Comparison of ENCODE assay signal across 24 cellular contexts in the genomic region with DNA sequence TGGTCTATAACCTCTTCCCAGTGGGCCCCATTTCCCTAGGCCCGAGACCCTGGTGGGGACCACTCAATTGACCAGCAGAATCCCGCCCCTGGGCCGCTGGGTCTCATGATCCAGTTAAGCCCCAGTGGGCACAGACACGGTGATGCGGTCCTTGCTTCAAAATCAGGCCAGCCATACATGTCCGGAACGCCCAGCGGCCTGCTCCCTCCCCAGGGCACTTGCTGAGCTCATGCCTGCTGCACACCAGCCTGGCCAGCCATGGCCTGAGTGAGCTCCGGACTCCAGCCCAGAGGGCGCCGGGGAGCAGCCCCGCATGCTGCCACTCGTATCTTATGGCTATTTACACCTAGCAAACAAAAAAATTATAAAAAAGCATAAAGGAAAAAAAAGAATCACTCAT. TPM values are rescaled to one million over a fixed set of nuclear protein-coding genes. Genes with fewer than 3 reads are reported as not detected.
A peak's percentile ranks its signal among the peaks of the same experiment; 100 is the strongest.
DNase-seq lines count a peak whose midpoint lies in the region; ATAC-seq, FAIRE-seq and TF ChIP-seq lines count a peak whose summit lies in the region.
"Had no signal": no experiment of that assay in that cellular context is flagged by ENCODE, and none has a peak within 500 bp of the region (broad histone marks: within the 10 kb centered on the region; RNA-seq: fewer than 3 reads in every experiment).

No MANE protein-coding gene starts in this region.

- H3K36me3 ChIP-seq in Panc1 (ENCODE audit: control insufficient read depth, insufficient read depth, low read length) = no peaks in the 10 kb centered on the region
- H3K36me3 ChIP-seq in kidney (ENCODE audit: control insufficient read depth in 1 of 2, insufficient read depth in 2 of 2, low read length in 2 of 2) = no peaks in the 10 kb centered on the region
- no peaks in the 10 kb centered on the region for H3K36me3 ChIP-seq in sigmoid colon
- H3K36me3 ChIP-seq: tibial artery had no signal

- H3K27ac Mint-ChIP-seq in activated naive CD4-positive, alpha-beta T cell treated with anti-CD3 and anti-CD28 coated beads, Interleukin-2, amount 50 U/mL, for 72 hours = no peak overlapping the region
- no peak overlapping the region for H3K27ac Mint-ChIP-seq in activated CD8-positive, alpha-beta T cell treated with anti-CD3 and anti-CD28 coated beads for 36 hours
- H3K27ac Mint-ChIP-seq: activated naive CD8-positive, alpha-beta T cell; activated T-cell treated with anti-CD3 and anti-CD28 coated beads, Interleukin-2, amount 50 U/mL, for 72 hours; stimulated activated naive CD8-positive, alpha-beta T cell treated with anti-CD3 and anti-CD28 coated beads, Interleukin-15, amount 100 ng/mL, for 72 hours had no signal

- ATAC-seq in activated CD4-positive, CD25-positive, alpha-beta regulatory T cell treated with anti-CD3 and anti-CD28 coated beads, Interleukin-2, amount 50 U/mL, for 24 hours = no peak
- ATAC-seq in Panc1 = no peak
- no peak for ATAC-seq in activated naive CD4-positive, alpha-beta T cell treated with anti-CD3 and anti-CD28 coated beads, Interleukin-2, amount 50 U/mL, for 72 hours
- no peak for ATAC-seq in activated CD8-positive, alpha-beta T cell treated with anti-CD3 and anti-CD28 coated beads for 36 hours
- ATAC-seq: activated T-cell treated with anti-CD3 and anti-CD28 coated beads, Interleukin-2, amount 50 U/mL, for 72 hours; stimulated activated naive CD8-positive, alpha-beta T cell treated with anti-CD3 and anti-CD28 coated beads, Interleukin-15, amount 100 ng/mL, for 72 hours had no signal

- POLR2A ChIA-PET in Panc1 (lab: Charles Lee) = no interaction called here
- POLR2A ChIA-PET in activated CD8-positive, alpha-beta T cell treated with anti-CD3 and anti-CD28 coated beads for 36 hours (lab: Charles Lee) = no interaction called here

- H3K27me3 ChIP-seq in Panc1 (ENCODE audit: control insufficient read depth, insufficient read depth, low read length) = no peaks in the 10 kb centered on the region
- peaks cover 2 to 25% (median 9%) of the 10 kb centered on the region in 3 donors for H3K27me3 ChIP-seq in sigmoid colon
- H3K27me3 ChIP-seq: hepatocyte had no signal

- H3K27me3 Mint-ChIP-seq in activated CD8-positive, alpha-beta T cell treated with anti-CD3 and anti-CD28 coated beads for 36 hours = no peaks in the 10 kb centered on the region
- H3K27me3 Mint-ChIP-seq: activated naive CD8-positive, alpha-beta T cell had no signal

- TF ChIP-seq POLR2A in sigmoid colon (IDR thresholded peaks at IDR 0.05) = no peak

- no peak for TF ChIP-seq EP300 in sigmoid colon (IDR thresholded peaks at IDR 0.05)

- peak overlapping the region; percentile 68 for H3K27ac ChIP-seq in Panc1 (ENCODE audit: low read length)
- no peak overlapping the region for H3K27ac ChIP-seq in kidney (ENCODE audit: low read depth in 2 of 2, low read length in 2 of 2)
- no peak overlapping the region for H3K27ac ChIP-seq in sigmoid colon
- H3K27ac ChIP-seq: hepatocyte, tibial artery had no signal

- no peaks in the 10 kb centered on the region for H3K9me3 Mint-ChIP-seq in activated naive CD4-positive, alpha-beta T cell treated with anti-CD3 and anti-CD28 coated beads, Interleukin-2, amount 50 U/mL, for 72 hours
- H3K9me3 Mint-ChIP-seq in activated CD8-positive, alpha-beta T cell treated with anti-CD3 and anti-CD28 coated beads for 36 hours = no peaks in the 10 kb centered on the region
- H3K9me3 Mint-ChIP-seq: activated T-cell treated with anti-CD3 and anti-CD28 coated beads, Interleukin-2, amount 50 U/mL, for 72 hours; stimulated activated naive CD8-positive, alpha-beta T cell treated with anti-CD3 and anti-CD28 coated beads, Interleukin-15, amount 100 ng/mL, for 72 hours had no signal

- in situ Hi-C loops in Panc1 (cut with HindIII; ENCODE audit: low pct_unique_long_range_greater_than_20kb, low sequenced_read_pairs) = no loop called here

- DNase-seq in activated CD4-positive, CD25-positive, alpha-beta regulatory T cell treated with anti-CD3 and anti-CD28 coated beads, Interleukin-2, amount 50 U/mL, for 72 hours = peak; percentile 19
- DNase-seq in Panc1 (ENCODE audit: low read depth, low spot score) (no peak), kidney (peak; percentile 70), sigmoid colon (peak; percentile 55)
- no peak for DNase-seq in activated naive CD4-positive, alpha-beta T cell treated with anti-CD3 and anti-CD28 coated beads, Interleukin-2, amount 50 U/mL, for 72 hours (ENCODE audit: low spot score in 2 of 2)
- DNase-seq in activated T-cell treated with anti-CD3 and anti-CD28 coated beads, Interleukin-2, amount 50 U/mL, for 1 hour = no peak
- no peak for DNase-seq in activated CD8-positive, alpha-beta T cell treated with anti-CD3 and anti-CD28 coated beads for 36 hours
- DNase-seq: 8988T; activated CD4-positive, alpha-beta T cell treated with anti-CD3 and anti-CD28 coated beads for 1 hour; activated T-cell treated with anti-CD3 and anti-CD28 coated beads, Interleukin-2, amount 50 U/mL, for 72 hours; cerebellar nuclear complex; DMS79 treated with DMSO at 0.1 percent for 48 hours; erythroblast; foreskin fibroblast; mammary epithelial cell; stimulated activated CD4-positive, alpha-beta T cell treated with anti-CD3 and anti-CD28 coated beads, Interleukin-12 subunit alpha, Interleukin-12 subunit beta, amount 100 ng/mL, for 4 hours; stimulated activated CD4-positive, alpha-beta T cell treated with anti-CD3 and anti-CD28 coated beads, Interleukin-4, amount 100 ng/mL, for 4 hours; stimulated activated naive CD8-positive, alpha-beta T cell treated with anti-CD3 and anti-CD28 coated beads, Interleukin-15, amount 100 ng/mL, for 72 hours; T1000 had no signal

- intact Hi-C loops in Panc1 (cut with micrococcal nuclease; ENCODE audit: unreplicated experiment) (no loop called here), kidney (cut with DNase I) (no loop called here), sigmoid colon (cut with DNase I) (no loop called here)
- intact Hi-C loops in activated CD8-positive, alpha-beta T cell treated with anti-CD3 and anti-CD28 coated beads for 36 hours (cut with micrococcal nuclease) = no loop called here

- 80 to 82% methylated on average over 13 of the region's 13 CpGs for WGBS in sigmoid colon, 2 donors

- H3K4me1 Mint-ChIP-seq in activated CD8-positive, alpha-beta T cell treated with anti-CD3 and anti-CD28 coated beads for 36 hours (ENCODE audit: low read depth) = peaks cover 9% of the 10 kb centered on the region

- H3K4me1 ChIP-seq in Panc1 (ENCODE audit: control insufficient read depth, insufficient read depth, low read length) (peaks cover 47% of the 10 kb centered on the region), kidney (ENCODE audit: control insufficient read depth in 1 of 2, insufficient read depth in 1 of 2, low read depth in 1 of 2, low read length in 2 of 2) (peaks cover 6 to 15% of the 10 kb centered on the region in 2 donors), sigmoid colon (no peaks in the 10 kb centered on the region)
- H3K4me1 ChIP-seq: Caco-2 had no signal

- no peak overlapping the region for H3K9ac ChIP-seq in kidney (ENCODE audit: low read length in 2 of 2)

- H3K9me3 ChIP-seq in Panc1 (ENCODE audit: control insufficient read depth, insufficient read depth, low read depth, low read length) (no peaks in the 10 kb centered on the region), kidney (ENCODE audit: control insufficient read depth in 1 of 2, low read length in 2 of 2) (no peaks in the 10 kb centered on the region), sigmoid colon (no peaks in the 10 kb centered on the region)
- H3K9me3 ChIP-seq: Caco-2, tibial artery had no signal

- CTCF ChIA-PET in Panc1 (lab: Charles Lee) = no interaction called here
- CTCF ChIA-PET in activated CD8-positive, alpha-beta T cell treated with anti-CD3 and anti-CD28 coated beads for 36 hours (lab: Charles Lee) = interaction anchor here (2.3 kb wide), 1 partner anchor 16 kb away, joined by 11 read pairs; no protein-coding TSS in a partner anchor

- no TSS peak for BruUV-seq in Panc1 (replicated peaks; lab: Mats Ljungman, UMichigan)

- no peak overlapping the region for H3K4me3 Mint-ChIP-seq in activated CD8-positive, alpha-beta T cell treated with anti-CD3 and anti-CD28 coated beads for 36 hours
- H3K4me3 Mint-ChIP-seq: activated naive CD8-positive, alpha-beta T cell; activated T-cell treated with anti-CD3 and anti-CD28 coated beads, Interleukin-2, amount 50 U/mL, for 72 hours; stimulated activated naive CD8-positive, alpha-beta T cell treated with anti-CD3 and anti-CD28 coated beads, Interleukin-15, amount 100 ng/mL, for 72 hours had no signal

- peak; percentile 58; the same call in 1 of the 2 replicates for TF ChIP-seq CTCF in Panc1 (IDR thresholded peaks at IDR 0.05)
- no peak for TF ChIP-seq CTCF in kidney (IDR thresholded peaks at IDR 0.05; ENCODE audit: borderline replicate concordance, extremely low read depth, insufficient read depth)
- no peak for TF ChIP-seq CTCF in sigmoid colon (IDR thresholded peaks at IDR 0.05)
- TF ChIP-seq CTCF in activated CD8-positive, alpha-beta T cell treated with anti-CD3 and anti-CD28 coated beads for 36 hours (IDR thresholded peaks at IDR 0.05) = no peak

- FAIRE-seq in kidney (lab: Jason Lieb, UNC) = no peak

- H3K36me3 Mint-ChIP-seq in activated naive CD4-positive, alpha-beta T cell treated with anti-CD3 and anti-CD28 coated beads, Interleukin-2, amount 50 U/mL, for 72 hours = no peaks in the 10 kb centered on the region
- no peaks in the 10 kb centered on the region for H3K36me3 Mint-ChIP-seq in activated CD8-positive, alpha-beta T cell treated with anti-CD3 and anti-CD28 coated beads for 36 hours (ENCODE audit: low read depth)
- H3K36me3 Mint-ChIP-seq: activated naive CD8-positive, alpha-beta T cell had no signal

- H3K4me3 ChIP-seq in Panc1 (ENCODE audit: low read depth in 2 of 2, low read length in 2 of 2) (no peak overlapping the region), kidney (ENCODE audit: low read length in 2 of 2) (no peak overlapping the region), sigmoid colon (no peak overlapping the region)
- H3K4me3 ChIP-seq: hepatocyte, tibial artery had no signal

RNA-seq across cellular contexts. Expression of a gene that starts 34.4 kb away (rescaled TPM):
- total RNA-seq in Panc1 (2021; ENCODE audit: unreplicated experiment) = 28.4 TPM
- polyA plus RNA-seq in Panc1 (2012; ENCODE audit: insufficient read length) = 37.5 TPM
- 45.7 TPM for total RNA-seq in kidney
- polyA plus RNA-seq in kidney (ENCODE audit: insufficient read depth, low read depth, low replicate concordance) = 15.1 TPM
- total RNA-seq in sigmoid colon = 10 to 100 TPM; 23.9 to 39.1 (median 26.2) TPM
- 10 to 100 TPM in 1 of 3 donors, 1 to 10 TPM in 2; 2.5 to 20.7 (median 4.2) TPM for polyA plus RNA-seq in sigmoid colon
- 10 to 100 TPM; 25.0 to 37.1 TPM for total RNA-seq in activated naive CD4-positive, alpha-beta T cell treated with anti-CD3 and anti-CD28 coated beads, Interleukin-2, amount 50 U/mL, for 72 hours
- total RNA-seq in activated CD8-positive, alpha-beta T cell treated with anti-CD3 and anti-CD28 coated beads for 36 hours = 10 to 100 TPM; 31.7 to 39.2 TPM

Comparison
In these comparisons a context has a peak if more than half of its experiments do, and no peak if none do; other contexts are left out.
1. DNase-seq: peak in activated CD4-positive, CD25-positive, alpha-beta regulatory T cell treated with anti-CD3 and anti-CD28 coated beads, Interleukin-2, amount 50 U/mL, for 72 hours (single experiment), kidney (single experiment) and sigmoid colon (single experiment); none in Panc1 (single experiment), activated naive CD4-positive, alpha-beta T cell treated with anti-CD3 and anti-CD28 coated beads, Interleukin-2, amount 50 U/mL, for 72 hours (0 of 2), activated T-cell treated with anti-CD3 and anti-CD28 coated beads, Interleukin-2, amount 50 U/mL, for 1 hour (single experiment) and activated CD8-positive, alpha-beta T cell treated with anti-CD3 and anti-CD28 coated beads for 36 hours (single experiment).